Comparison of ENCODE assay signal across 13 cellular contexts in genomic region chr15:22844421-22845288, GRCh38. TPM values are rescaled to one million over a fixed set of nuclear protein-coding genes. Genes with fewer than 3 reads are reported as not detected.
DNase-seq lines count a peak whose midpoint lies in the region; ATAC-seq and TF ChIP-seq lines count a peak whose summit lies in the region.
"Had no signal": no experiment of that assay in that cellular context is flagged by ENCODE, and none has a peak within 500 bp of the region (broad histone marks: within the 10 kb centered on the region; RNA-seq: fewer than 3 reads in every experiment).

No MANE protein-coding gene starts in this region.

- H3K9me3 Mint-ChIP-seq in CD4-positive, CD25-positive, alpha-beta regulatory T cell, result no peaks in the 10 kb centered on the region
- H3K9me3 Mint-ChIP-seq in HFFc6, result no peaks in the 10 kb centered on the region
- no peaks in the 10 kb centered on the region for H3K9me3 Mint-ChIP-seq in brain
- no peaks in the 10 kb centered on the region for H3K9me3 Mint-ChIP-seq in nephron progenitor cell
- H3K9me3 Mint-ChIP-seq: activated naive CD4-positive, alpha-beta T cell treated with anti-CD3 and anti-CD28 coated beads, Interleukin-2, amount 50 U/mL, for 24 hours had no signal

- H3K4me3 Mint-ChIP-seq in CD4-positive, CD25-positive, alpha-beta regulatory T cell, result peak overlapping the region in 1 of 4 donors; percentile 18
- H3K4me3 Mint-ChIP-seq in HFFc6 (peak overlapping the region; percentile 18; the same call in 1 of the 2 replicates), brain (peak overlapping the region in 3 of 5 experiments; percentile 13 to 66 (median 21)), nephron progenitor cell (peak overlapping the region; percentile 57)
- H3K4me3 Mint-ChIP-seq: activated naive CD4-positive, alpha-beta T cell treated with anti-CD3 and anti-CD28 coated beads, Interleukin-2, amount 50 U/mL, for 24 hours had no signal

- no peaks in the 10 kb centered on the region for H3K27me3 ChIP-seq in CD4-positive, CD25-positive, alpha-beta regulatory T cell (ENCODE audit: control insufficient read depth, insufficient read depth, low read length)

- intact Hi-C loops in posterior vena cava (cut with DNase I), result no loop called here

- no peak overlapping the region for H3K27ac ChIP-seq in CD4-positive, CD25-positive, alpha-beta regulatory T cell (ENCODE audit: insufficient read depth, low read length, poor library complexity, severe bottlenecking)
- H3K27ac ChIP-seq: PC-9 had no signal

- TF ChIP-seq CTCF in HFFc6 (IDR thresholded peaks at IDR 0.05) (no peak), brain (conservative IDR thresholded peaks at IDR 0.05) (no peak), nephron progenitor cell (IDR thresholded peaks at IDR 0.05) (no peak)

- no peaks in the 10 kb centered on the region for H3K27me3 Mint-ChIP-seq in CD4-positive, CD25-positive, alpha-beta regulatory T cell
- H3K27me3 Mint-ChIP-seq in HFFc6 (ENCODE audit: insufficient read depth), result peaks cover 2% of the 10 kb centered on the region; the same call in 1 of the 2 replicates
- H3K27me3 Mint-ChIP-seq in brain, result no peaks in the 10 kb centered on the region
- no peaks in the 10 kb centered on the region for H3K27me3 Mint-ChIP-seq in nephron progenitor cell (ENCODE audit: low read depth, poor library complexity)
- H3K27me3 Mint-ChIP-seq: activated naive CD4-positive, alpha-beta T cell treated with anti-CD3 and anti-CD28 coated beads, Interleukin-2, amount 50 U/mL, for 24 hours had no signal

- no peaks in the 10 kb centered on the region for H3K9me3 ChIP-seq in CD4-positive, CD25-positive, alpha-beta regulatory T cell (ENCODE audit: control insufficient read depth in 2 of 2, low read length in 2 of 2)

- no peak overlapping the region for H3K4me3 ChIP-seq in CD4-positive, CD25-positive, alpha-beta regulatory T cell (ENCODE audit: low read depth, low read length)
- H3K4me3 ChIP-seq: PC-9 had no signal

- no peak for DNase-seq in CD4-positive, CD25-positive, alpha-beta regulatory T cell
- no peak for DNase-seq in HFFc6
- peak; percentile 27 for DNase-seq in nephron progenitor cell
- no peak for DNase-seq in posterior vena cava (ENCODE audit: low spot score)
- DNase-seq in COLO668 (lab: John Stamatoyannopoulos, UW; ENCODE audit: unreplicated experiment), result no peak
- DNase-seq: C1 segment of cervical spinal cord; effector CD4-positive, alpha-beta T cell; PC-9 had no signal

- ATAC-seq in CD4-positive, CD25-positive, alpha-beta regulatory T cell (ENCODE audit: low read depth in 2 of 2), result no peak
- ATAC-seq in GM21526 (IDR thresholded peaks at IDR 0.05; ENCODE audit: low FRiP score, unreplicated experiment), result no peak
- ATAC-seq in HG02798 (IDR thresholded peaks at IDR 0.05; ENCODE audit: poor library complexity, unreplicated experiment), result no peak
- ATAC-seq: left lobe of liver had no signal

- peaks cover 12% of the 10 kb centered on the region for H3K36me3 Mint-ChIP-seq in CD4-positive, CD25-positive, alpha-beta regulatory T cell
- H3K36me3 Mint-ChIP-seq in HFFc6 (ENCODE audit: low read depth) (peaks cover 33% of the 10 kb centered on the region), brain (peaks cover 57% of the 10 kb centered on the region), nephron progenitor cell (ENCODE audit: low read depth) (peaks cover 58% of the 10 kb centered on the region)

- H3K4me1 Mint-ChIP-seq in CD4-positive, CD25-positive, alpha-beta regulatory T cell, result peaks cover 25 to 72% (median 50%) of the 10 kb centered on the region in 4 donors
- H3K4me1 Mint-ChIP-seq in HFFc6 (ENCODE audit: low read depth) (peaks cover 51% of the 10 kb centered on the region), brain (peaks cover 42% of the 10 kb centered on the region), nephron progenitor cell (peaks cover 51% of the 10 kb centered on the region)

- peaks cover 35% of the 10 kb centered on the region for H3K36me3 ChIP-seq in CD4-positive, CD25-positive, alpha-beta regulatory T cell (ENCODE audit: control insufficient read depth, insufficient read depth, low read length)

- peaks cover 23% of the 10 kb centered on the region for H3K4me1 ChIP-seq in CD4-positive, CD25-positive, alpha-beta regulatory T cell (ENCODE audit: control insufficient read depth, insufficient read depth, low read length, poor library complexity, severe bottlenecking)

- peak overlapping the region in 2 of 3 donors; percentile 71 to 74 for H3K27ac Mint-ChIP-seq in CD4-positive, CD25-positive, alpha-beta regulatory T cell
- H3K27ac Mint-ChIP-seq in HFFc6 (peak overlapping the region; percentile 79), brain (peak overlapping the region; percentile 35 to 97 (median 79)), nephron progenitor cell (peak overlapping the region; percentile 99)

RNA-seq across cellular contexts. Expression of gene NIPA2, which starts 6.2 kb away (rescaled TPM):
- total RNA-seq in CD4-positive, CD25-positive, alpha-beta regulatory T cell, result 39.6 TPM
- polyA plus RNA-seq in CD4-positive, CD25-positive, alpha-beta regulatory T cell, result 10 to 100 TPM; 56.0 to 66.4 (median 58.3) TPM
- total RNA-seq in HFFc6 (2021; fragmentation: NEBNext Ultra II Directional; extraction: Animal tissue kit (Norgen Biotek cat#: 25700)), result 10 to 100 TPM; 71.7 to 92.4 (median 76.6) TPM
- polyA plus RNA-seq in brain (ENCODE audit: insufficient read depth, low read depth, low replicate concordance), result 36.9 TPM
- total RNA-seq in posterior vena cava, result 10 to 100 TPM; 26.9 to 27.9 TPM

RNA-seq across cellular contexts. Expression of gene NIPA1, which starts 58.2 kb away (rescaled TPM):
- total RNA-seq in CD4-positive, CD25-positive, alpha-beta regulatory T cell, result 18.0 TPM
- 1 to 10 TPM; 3.5 to 8.3 (median 6.0) TPM for polyA plus RNA-seq in CD4-positive, CD25-positive, alpha-beta regulatory T cell
- 10 to 100 TPM; 18.6 to 21.0 (median 20.5) TPM for total RNA-seq in HFFc6 (2021; fragmentation: NEBNext Ultra II Directional; extraction: Animal tissue kit (Norgen Biotek cat#: 25700))
- polyA plus RNA-seq in brain (ENCODE audit: insufficient read depth, low read depth, low replicate concordance), result 10.5 TPM
- 10 to 100 TPM in 1 of 2 donors, 1 to 10 TPM in 1; 7.6 to 12.9 TPM for total RNA-seq in posterior vena cava
